ENCODE assay signal across 8 cellular contexts in genomic region chr3:184710870-184711365, GRCh38. TPM values are rescaled to one million over a fixed set of nuclear protein-coding genes. Genes with fewer than 3 reads are reported as not detected.
A peak's percentile ranks its signal among the peaks of the same experiment; 100 is the strongest.
DNase-seq lines count a peak whose midpoint lies in the region; TF ChIP-seq lines count a peak whose summit lies in the region.

No MANE protein-coding gene starts in this region.

- H3K27ac Mint-ChIP-seq in immature natural killer cell = peak overlapping the region; percentile 63 to 93 (median 84)

- H3K4me3 ChIP-seq in HEK293 (ENCODE audit: low read depth, low read length) = peak overlapping the region; percentile 98
- H3K4me3 ChIP-seq in astrocyte of the cerebellum (ENCODE audit: low read depth, low read length) = peak overlapping the region; percentile 83

- H3K27ac ChIP-seq in HEK293 (ENCODE audit: extremely low read depth, low read depth, low read length) = peak overlapping the region; percentile 91

- in situ Hi-C loops in astrocyte of the cerebellum (cut with HindIII; ENCODE audit: low sequenced_read_pairs) = no loop called here

- peak overlapping the region; percentile 88 to 95 (median 89) for H3K4me3 Mint-ChIP-seq in immature natural killer cell

- DNase-seq in NCI-H1436 (lab: John Stamatoyannopoulos, UW) (peak; percentile 29), NCI-H1436 treated with DMSO at 0.1 percent for 48 hours (lab: John Stamatoyannopoulos, UW) (no peak), NCI-H1105 (lab: John Stamatoyannopoulos, UW) (peak; percentile 32), astrocyte of the cerebellum (ENCODE audit: low read depth) (no peak), immature natural killer cell (no peak), NCI-H2107 treated with DMSO at 0.1 percent for 48 hours (lab: John Stamatoyannopoulos, UW; ENCODE audit: unreplicated experiment) (no peak)
- peak; percentile 34 to 46 for DNase-seq in stimulated activated CD4-positive, alpha-beta T cell treated with anti-CD3 and anti-CD28 coated beads, Interleukin-2, amount 100 ng/mL, for 24 hours

- H3K36me3 ChIP-seq in HEK293 (ENCODE audit: control insufficient read depth in 2 of 2, insufficient read depth in 1 of 2, low read length in 2 of 2) = peaks cover 5 to 29% of the 10 kb centered on the region in 2 experiments; a peak in 2 of 3 replicates

- no peaks in the 10 kb centered on the region for H3K9me3 ChIP-seq in HEK293 (ENCODE audit: control insufficient read depth, insufficient read depth, low read depth, low read length)

- H3K27me3 Mint-ChIP-seq in immature natural killer cell (ENCODE audit: low read depth in 3 of 3) = peaks cover 0 to 10% (median 0%) of the 10 kb centered on the region in 3 donors

- CTCF ChIA-PET in HEK293 (lab: Yijun Ruan, JAX) = interaction anchor here (0.5 to 1.3 kb wide), 3 partner anchors 16 to 150 kb away, joined by 3 to 4 read pairs (median 3); partner anchors contain the start of gene EPHB3

- POLR2A ChIA-PET in HEK293 (lab: Yijun Ruan, JAX) = interaction anchor here (0.9 to 1.8 kb wide), 6 partner anchors 14 to 280 kb away, joined by 3 to 16 read pairs (median 3); partner anchors contain the start of gene EPHB3

- H3K4me1 Mint-ChIP-seq in immature natural killer cell = peaks cover 30 to 34% of the 10 kb centered on the region in 2 donors

- no peaks in the 10 kb centered on the region for H3K9me3 Mint-ChIP-seq in immature natural killer cell

- H3K36me3 Mint-ChIP-seq in immature natural killer cell = peaks cover 0 to 16% (median 9%) of the 10 kb centered on the region in 3 donors

- H3K4me1 ChIP-seq in HEK293 (ENCODE audit: control insufficient read depth, insufficient read depth, low read length) = no peaks in the 10 kb centered on the region; the same call in 1 of the 2 replicates

- TF ChIP-seq CTCF in HEK293 (tag by site-specific recombination; IDR thresholded peaks at IDR 0.05) (no peak), astrocyte of the cerebellum (IDR thresholded peaks at IDR 0.05; ENCODE audit: low read depth, low read length, missing control alignments) (no peak)

TF ChIP-seq in HEK293, 187 proteins besides CTCF, POLR2A, EP300 and RAD21:
- TF ChIP-seq ZNF366 (tag by site-specific recombination; conservative IDR thresholded peaks at IDR 0.05) = no peak
- no peak for TF ChIP-seq ZNF214 (tag by site-specific recombination; IDR thresholded peaks at IDR 0.05; ENCODE audit: borderline replicate concordance)
- TF ChIP-seq, protein P1, sequence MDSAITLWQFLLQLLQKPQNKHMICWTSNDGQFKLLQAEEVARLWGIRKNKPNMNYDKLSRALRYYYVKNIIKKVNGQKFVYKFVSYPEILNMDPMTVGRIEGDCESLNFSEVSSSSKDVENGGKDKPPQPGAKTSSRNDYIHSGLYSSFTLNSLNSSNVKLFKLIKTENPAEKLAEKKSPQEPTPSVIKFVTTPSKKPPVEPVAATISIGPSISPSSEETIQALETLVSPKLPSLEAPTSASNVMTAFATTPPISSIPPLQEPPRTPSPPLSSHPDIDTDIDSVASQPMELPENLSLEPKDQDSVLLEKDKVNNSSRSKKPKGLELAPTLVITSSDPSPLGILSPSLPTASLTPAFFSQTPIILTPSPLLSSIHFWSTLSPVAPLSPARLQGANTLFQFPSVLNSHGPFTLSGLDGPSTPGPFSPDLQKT (IDR thresholded peaks at IDR 0.05; ENCODE audit: borderline replicate concordance, low read depth, low read length) = no peak
- no peak for TF ChIP-seq ZBTB7A (tag by site-specific recombination; IDR thresholded peaks at IDR 0.05; ENCODE audit: low read depth)
- no peak for TF ChIP-seq ZNF311 (tag by site-specific recombination; IDR thresholded peaks at IDR 0.05; ENCODE audit: borderline replicate concordance)
- TF ChIP-seq, protein P2, sequence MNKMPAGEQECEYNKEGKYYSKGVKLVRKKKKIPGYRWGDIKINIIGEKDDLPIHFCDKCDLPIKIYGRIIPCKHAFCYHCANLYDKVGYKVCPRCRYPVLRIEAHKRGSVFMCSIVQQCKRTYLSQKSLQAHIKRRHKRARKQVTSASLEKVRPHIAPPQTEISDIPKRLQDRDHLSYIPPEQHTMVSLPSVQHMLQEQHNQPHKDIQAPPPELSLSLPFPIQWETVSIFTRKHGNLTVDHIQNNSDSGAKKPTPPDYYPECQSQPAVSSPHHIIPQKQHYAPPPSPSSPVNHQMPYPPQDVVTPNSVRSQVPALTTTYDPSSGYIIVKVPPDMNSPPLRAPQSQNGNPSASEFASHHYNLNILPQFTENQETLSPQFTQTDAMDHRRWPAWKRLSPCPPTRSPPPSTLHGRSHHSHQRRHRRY (tag by site-specific recombination; IDR thresholded peaks at IDR 0.05) = no peak
- TF ChIP-seq SP3 (tag by site-specific recombination; IDR thresholded peaks at IDR 0.05) = no peak
- no peak for TF ChIP-seq ZNF155 (tag by site-specific recombination; IDR thresholded peaks at IDR 0.05)
- no peak for TF ChIP-seq ZNF26 (tag by site-specific recombination; IDR thresholded peaks at IDR 0.05)
- no peak for TF ChIP-seq ZNF544 (tag by site-specific recombination; IDR thresholded peaks at IDR 0.05)

RNA-seq across cellular contexts. Expression of gene MAGEF1, which starts 0.9 kb away (rescaled TPM):
- 10 to 100 TPM; 21.9 to 30.1 (median 22.6) TPM for polyA plus RNA-seq in immature natural killer cell

Comparison
In these comparisons a context has a peak if more than half of its experiments do, and no peak if none do; other contexts are left out.
1. DNase-seq: peak in NCI-H1436 (single experiment), NCI-H1105 (single experiment) and stimulated activated CD4-positive, alpha-beta T cell treated with anti-CD3 and anti-CD28 coated beads, Interleukin-2, amount 100 ng/mL, for 24 hours (2 of 2); none in NCI-H1436 treated with DMSO at 0.1 percent for 48 hours (single experiment), astrocyte of the cerebellum (single experiment), immature natural killer cell (0 of 3) and NCI-H2107 treated with DMSO at 0.1 percent for 48 hours (single experiment).